ENCODE assay signal across 16 cellular contexts in the genomic region with DNA sequence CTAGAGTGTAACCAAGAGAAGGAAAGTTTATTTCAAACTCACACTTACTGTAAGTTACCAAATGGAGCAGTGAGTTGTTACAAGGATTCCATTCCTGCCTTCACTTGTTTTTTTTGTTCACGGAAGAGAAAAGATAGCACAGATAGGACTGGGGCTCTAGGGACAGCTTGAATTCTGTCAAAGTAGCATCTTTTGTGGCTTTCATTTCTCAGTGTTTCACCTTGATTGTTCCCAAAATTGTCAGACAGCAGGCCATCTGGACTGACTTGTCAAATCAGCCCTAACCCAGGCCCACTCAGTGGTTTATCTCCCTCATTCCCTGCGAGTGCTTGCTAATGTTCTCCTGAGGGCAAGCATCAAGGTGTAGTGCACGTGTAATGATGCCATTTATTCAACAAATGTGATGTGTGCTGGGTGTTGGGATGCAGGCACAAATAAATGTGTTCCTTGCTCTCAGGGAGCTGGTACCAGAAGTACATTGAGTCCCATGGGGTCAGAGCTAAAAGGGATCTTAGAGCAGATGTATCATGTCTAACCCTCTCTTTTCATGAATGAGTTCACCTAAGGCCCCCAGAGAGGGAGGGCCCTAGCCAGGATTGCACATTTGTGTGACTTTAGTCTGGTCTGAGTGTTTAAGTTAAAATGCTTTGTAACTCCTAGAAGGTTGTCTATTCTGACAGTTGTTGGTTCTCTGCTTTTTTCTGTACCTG. TPM values are rescaled to one million over a fixed set of nuclear protein-coding genes. Genes with fewer than 3 reads are reported as not detected.
DNase-seq lines count a peak whose midpoint lies in the region; ATAC-seq and TF ChIP-seq lines count a peak whose summit lies in the region.
"Had no signal": no experiment of that assay in that cellular context is flagged by ENCODE, and none has a peak within 500 bp of the region (broad histone marks: within the 10 kb centered on the region; RNA-seq: fewer than 3 reads in every experiment).

No MANE protein-coding gene starts in this region.

- H3K27ac ChIP-seq in BLaER1 treated with 17β-estradiol and CSF1 and Interleukin-3, amounts not matched to agents 10 nM and 100 nM = peak overlapping the region in 1 of 11 experiments; percentile 17; a peak in 1 of 22 replicates
- H3K27ac ChIP-seq in OCI-LY1 (ENCODE audit: low read depth, low read length, poor library complexity, severe bottlenecking) = peak overlapping the region; percentile 26
- H3K27ac ChIP-seq in caudate nucleus (ENCODE audit: low read depth, low read length) = peak overlapping the region; percentile 97
- H3K27ac ChIP-seq in neural progenitor cell = no peak overlapping the region

- H3K9me2 ChIP-seq in OCI-LY1 (ENCODE audit: low read depth, low read length) = no peaks in the 10 kb centered on the region

- H3K9me3 Mint-ChIP-seq in neural progenitor cell = no peaks in the 10 kb centered on the region
- H3K9me3 Mint-ChIP-seq: activated CD8-positive, alpha-beta T cell treated with anti-CD3 and anti-CD28 coated beads for 36 hours; activated naive CD4-positive, alpha-beta T cell treated with anti-CD3 and anti-CD28 coated beads, Interleukin-2, amount 10 ng/mL, durations not matched to agents 7 days and 5 days; natural killer cell treated with Interleukin-12 subunit alpha and Interleukin-12 subunit beta and Interleukin-15 and Interleukin-18, amount 100 ng/mL, for 72 hours; T-helper 1 cell treated with Interleukin-12 subunit alpha and Interleukin-12 subunit beta and Interleukin-4 antibody, amounts not matched to agents 30 μg/mL and 1 μg/mL, for 36 hours had no signal

- H3K4me3 Mint-ChIP-seq in neural progenitor cell = no peak overlapping the region
- H3K4me3 Mint-ChIP-seq: activated CD8-positive, alpha-beta T cell treated with anti-CD3 and anti-CD28 coated beads for 36 hours; activated naive CD4-positive, alpha-beta T cell treated with anti-CD3 and anti-CD28 coated beads, Interleukin-2, amount 10 ng/mL, durations not matched to agents 7 days and 5 days; natural killer cell treated with Interleukin-12 subunit alpha and Interleukin-12 subunit beta and Interleukin-15 and Interleukin-18, amount 100 ng/mL, for 72 hours; T-helper 1 cell treated with Interleukin-12 subunit alpha and Interleukin-12 subunit beta and Interleukin-4 antibody, amounts not matched to agents 30 μg/mL and 1 μg/mL, for 36 hours had no signal

- no peak for TF ChIP-seq CTCF in OCI-LY1 (IDR thresholded peaks at IDR 0.05; ENCODE audit: low read length)
- TF ChIP-seq CTCF in neural progenitor cell (IDR thresholded peaks at IDR 0.05) = no peak

- ATAC-seq in HG03439 (IDR thresholded peaks at IDR 0.05; ENCODE audit: unreplicated experiment) = no peak
- ATAC-seq: activated CD8-positive, alpha-beta T cell treated with anti-CD3 and anti-CD28 coated beads for 36 hours; gastroesophageal sphincter; natural killer cell treated with Interleukin-12 subunit alpha and Interleukin-12 subunit beta and Interleukin-15 and Interleukin-18, amount 100 ng/mL, for 72 hours had no signal

- H3K27me3 Mint-ChIP-seq in neural progenitor cell (ENCODE audit: insufficient read depth, low read depth) = no peaks in the 10 kb centered on the region
- H3K27me3 Mint-ChIP-seq: activated CD8-positive, alpha-beta T cell treated with anti-CD3 and anti-CD28 coated beads for 36 hours; activated naive CD4-positive, alpha-beta T cell treated with anti-CD3 and anti-CD28 coated beads, Interleukin-2, amount 10 ng/mL, durations not matched to agents 7 days and 5 days; natural killer cell treated with Interleukin-12 subunit alpha and Interleukin-12 subunit beta and Interleukin-15 and Interleukin-18, amount 100 ng/mL, for 72 hours had no signal

- no peaks in the 10 kb centered on the region for H3K36me3 Mint-ChIP-seq in neural progenitor cell
- H3K36me3 Mint-ChIP-seq: natural killer cell treated with Interleukin-12 subunit alpha and Interleukin-12 subunit beta and Interleukin-15 and Interleukin-18, amount 100 ng/mL, for 72 hours had no signal

- peaks cover 0 to 100% (median 91%) of the 10 kb centered on the region in 11 experiments; a peak in 20 of 22 replicates for H4K20me1 ChIP-seq in BLaER1 treated with 17β-estradiol and CSF1 and Interleukin-3, amounts not matched to agents 10 nM and 100 nM
- H4K20me1 ChIP-seq in OCI-LY1 (ENCODE audit: insufficient read depth, low read length) = no peaks in the 10 kb centered on the region
- H4K20me1 ChIP-seq in neural progenitor cell (ENCODE audit: low read depth) = no peaks in the 10 kb centered on the region

- H3K9ac ChIP-seq in BLaER1 treated with 17β-estradiol and CSF1 and Interleukin-3, amounts not matched to agents 10 nM and 100 nM = peak overlapping the region in 4 of 11 experiments; percentile 1 to 40 (median 22); a peak in 3 of 22 replicates
- H3K9ac ChIP-seq in OCI-LY1 (ENCODE audit: low read length) = no peak overlapping the region
- H3K9ac ChIP-seq in neural progenitor cell = no peak overlapping the region

- peak overlapping the region; percentile 77 for H3K27ac Mint-ChIP-seq in neural progenitor cell
- H3K27ac Mint-ChIP-seq: activated CD8-positive, alpha-beta T cell treated with anti-CD3 and anti-CD28 coated beads for 36 hours; activated naive CD4-positive, alpha-beta T cell treated with anti-CD3 and anti-CD28 coated beads, Interleukin-2, amount 10 ng/mL, durations not matched to agents 7 days and 5 days; T-helper 1 cell treated with Interleukin-12 subunit alpha and Interleukin-12 subunit beta and Interleukin-4 antibody, amounts not matched to agents 30 μg/mL and 1 μg/mL, for 36 hours had no signal

- DNase-seq in caudate nucleus (lab: John Stamatoyannopoulos, UW) (peak in 1 of 61 donors; percentile 11), neural progenitor cell (ENCODE audit: low spot score) (no peak), activated T-cell treated with anti-CD3 and anti-CD28 coated beads for 4 hours (no peak)
- DNase-seq in stimulated activated naive CD4-positive, alpha-beta T cell (lab: John Stamatoyannopoulos, UW) = no peak
- no peak for DNase-seq in activated CD4-positive, alpha-beta T cell treated with anti-CD3 and anti-CD28 coated beads, Interleukin-2, amount 50 U/mL, for 48 hours
- DNase-seq: activated CD8-positive, alpha-beta T cell treated with anti-CD3 and anti-CD28 coated beads for 36 hours; activated naive CD4-positive, alpha-beta T cell treated with anti-CD3 and anti-CD28 coated beads, Interleukin-2, amount 10 ng/mL, durations not matched to agents 7 days and 5 days; dermis blood vessel endothelial cell; DND-41; kidney had no signal

- H3K4me1 ChIP-seq in BLaER1 treated with 17β-estradiol and CSF1 and Interleukin-3, amounts not matched to agents 10 nM and 100 nM = peaks cover 48 to 64% (median 60%) of the 10 kb centered on the region in 10 experiments
- peaks cover 17% of the 10 kb centered on the region for H3K4me1 ChIP-seq in OCI-LY1 (ENCODE audit: insufficient read depth, low read length, severe bottlenecking)
- peaks cover 16% of the 10 kb centered on the region for H3K4me1 ChIP-seq in neural progenitor cell

- H3K79me2 ChIP-seq in OCI-LY1 (ENCODE audit: insufficient read depth, low read length) (peaks cover 5% of the 10 kb centered on the region; the same call in 1 of the 2 replicates), neural progenitor cell (ENCODE audit: low read depth) (no peaks in the 10 kb centered on the region)

- H3K4me1 Mint-ChIP-seq in neural progenitor cell = peaks cover 25% of the 10 kb centered on the region

- H3K9me3 ChIP-seq in BLaER1 treated with 17β-estradiol and CSF1 and Interleukin-3, amounts not matched to agents 10 nM and 100 nM (replicated peaks in 1 of 11) = no peaks in the 10 kb centered on the region
- H3K9me3 ChIP-seq in OCI-LY1 (ENCODE audit: low read length) (no peaks in the 10 kb centered on the region), neural progenitor cell (ENCODE audit: low read depth) (no peaks in the 10 kb centered on the region)
- H3K9me3 ChIP-seq: gastroesophageal sphincter had no signal

- no peak overlapping the region for H2AFZ ChIP-seq in OCI-LY1 (ENCODE audit: low read length)
- no peak overlapping the region for H2AFZ ChIP-seq in neural progenitor cell (replicated peaks)

- H3F3A ChIP-seq in OCI-LY1 (ENCODE audit: insufficient read depth, low read length) = no peaks in the 10 kb centered on the region
- H3F3A ChIP-seq in neural progenitor cell (ENCODE audit: low read depth) = peaks cover 6% of the 10 kb centered on the region

- H3K27me3 ChIP-seq in BLaER1 treated with 17β-estradiol and CSF1 and Interleukin-3, amounts not matched to agents 10 nM and 100 nM = no peaks in the 10 kb centered on the region
- H3K27me3 ChIP-seq in OCI-LY1 (ENCODE audit: insufficient read depth, low read length) = no peaks in the 10 kb centered on the region
- H3K27me3 ChIP-seq in neural progenitor cell = no peaks in the 10 kb centered on the region
- H3K27me3 ChIP-seq: gastroesophageal sphincter had no signal

- H3K4me2 ChIP-seq in BLaER1 treated with 17β-estradiol and CSF1 and Interleukin-3, amounts not matched to agents 10 nM and 100 nM = peak overlapping the region in 7 of 11 experiments; percentile 1 to 72 (median 51); a peak in 11 of 22 replicates
- H3K4me2 ChIP-seq in OCI-LY1 (ENCODE audit: low read length) = no peak overlapping the region
- no peak overlapping the region for H3K4me2 ChIP-seq in neural progenitor cell

- H3K4me3 ChIP-seq in BLaER1 treated with 17β-estradiol and CSF1 and Interleukin-3, amounts not matched to agents 10 nM and 100 nM = no peak overlapping the region
- H3K4me3 ChIP-seq in OCI-LY1 (ENCODE audit: low read depth, low read length, poor library complexity, severe bottlenecking) (no peak overlapping the region), neural progenitor cell (no peak overlapping the region)
- H3K4me3 ChIP-seq: gastroesophageal sphincter had no signal

- H3K36me3 ChIP-seq in BLaER1 treated with 17β-estradiol and CSF1 and Interleukin-3, amounts not matched to agents 10 nM and 100 nM = peaks cover 44 to 100% (median 98%) of the 10 kb centered on the region in 11 experiments
- peaks cover 94% of the 10 kb centered on the region for H3K36me3 ChIP-seq in OCI-LY1 (ENCODE audit: insufficient read depth, low read length)
- H3K36me3 ChIP-seq in neural progenitor cell = no peaks in the 10 kb centered on the region

RNA-seq across cellular contexts. Expression of gene PDHB, which starts 49.1 kb away (rescaled TPM):
- 155 and 203 TPM in 2 replicates for total RNA-seq in neural progenitor cell (ENCODE audit: low replicate concordance)

RNA-seq across cellular contexts. Expression of gene PXK, which starts 51.8 kb away (rescaled TPM):
- total RNA-seq in neural progenitor cell (ENCODE audit: low replicate concordance) = 11.1 and 14.3 TPM in 2 replicates

Comparison
In these comparisons a context has a peak if more than half of its experiments do, and no peak if none do; other contexts are left out.
1. H3K4me2 ChIP-seq: peak in BLaER1 treated with 17β-estradiol and CSF1 and Interleukin-3, amounts not matched to agents 10 nM and 100 nM (7 of 11); none in OCI-LY1 (single experiment) and neural progenitor cell (single experiment).